Comparison of ENCODE assay signal across 2 cellular contexts in genomic region chr22:37566903-37567798, GRCh38.
TF ChIP-seq lines count a peak whose summit lies in the region.

No MANE protein-coding gene starts in this region.

TF ChIP-seq in A549, 52 proteins besides CTCF, POLR2A, EP300 and RAD21:
- TF ChIP-seq ZFP36 (IDR thresholded peaks at IDR 0.05; ENCODE audit: borderline replicate concordance, partially characterized antibody) (peak; percentile 34), SMC3 (IDR thresholded peaks at IDR 0.05) (peak; percentile 82), MAZ (IDR thresholded peaks at IDR 0.05; ENCODE audit: borderline replicate concordance, low read depth, low read length) (no peak)
TF ChIP-seq in A549: peak in this region for 2.

TF ChIP-seq in IMR-90, 13 proteins besides CTCF, POLR2A, EP300 and RAD21:
- TF ChIP-seq MXI1 (IDR thresholded peaks at IDR 0.05; ENCODE audit: borderline replicate concordance, low read depth, low read length) (no peak), MAZ (IDR thresholded peaks at IDR 0.05; ENCODE audit: borderline replicate concordance, low read depth, low read length) (peak; percentile 42; the same call in 1 of the 2 replicates), SMC3 (IDR thresholded peaks at IDR 0.05; ENCODE audit: low read depth, low read length) (peak; percentile 87)
